17 cellular contexts compared by ENCODE assay signal in the genomic region with DNA sequence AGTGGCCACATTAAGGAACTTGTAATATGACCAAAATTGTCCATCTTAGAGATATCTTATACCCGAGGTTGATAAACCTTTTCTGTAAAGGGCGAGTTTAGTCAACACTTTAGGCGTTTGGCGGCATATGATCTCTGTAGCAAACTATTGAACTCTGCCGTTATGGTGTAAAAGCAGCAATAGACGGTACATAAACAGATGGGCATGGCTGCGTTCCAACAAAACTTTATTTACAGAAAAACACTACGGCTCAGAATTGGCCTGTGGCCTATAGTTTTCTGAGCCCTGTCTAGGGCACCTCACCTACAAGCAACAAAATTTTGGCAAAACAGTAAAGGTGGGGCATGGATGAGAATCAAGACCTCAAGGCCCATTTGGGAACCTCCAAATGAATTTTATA.
DNase-seq lines count a peak whose midpoint lies in the region; ATAC-seq and TF ChIP-seq lines count a peak whose summit lies in the region.
"Had no signal": no experiment of that assay in that cellular context is flagged by ENCODE, and none has a peak within 500 bp of the region (broad histone marks: within the 10 kb centered on the region; RNA-seq: fewer than 3 reads in every experiment).

No MANE protein-coding gene starts in this region.

- peak; percentile 63 for ATAC-seq in mucosa of descending colon

- no peaks in the 10 kb centered on the region for H3K4me1 ChIP-seq in mucosa of descending colon (ENCODE audit: low read depth)

- H3K36me3 ChIP-seq in mucosa of descending colon (ENCODE audit: low read depth) = no peaks in the 10 kb centered on the region

- H3K4me3 ChIP-seq in mucosa of descending colon = no peak overlapping the region
- H3K4me3 ChIP-seq: PC-9 had no signal

- intact Hi-C loops in mucosa of descending colon (cut with DNase I, micrococcal nuclease) = no loop called here

- H3K9me3 ChIP-seq in mucosa of descending colon = no peaks in the 10 kb centered on the region

- no peak for TF ChIP-seq CTCF in mucosa of descending colon (IDR thresholded peaks at IDR 0.05)

- DNase-seq in DMS 273 (lab: John Stamatoyannopoulos, UW; ENCODE audit: unreplicated experiment) (peak; percentile 64), DMS 273 treated with DMSO at 0.1 percent for 48 hours (lab: John Stamatoyannopoulos, UW) (no peak), NCI-H1694 treated with DMSO at 0.1 percent for 48 hours (lab: John Stamatoyannopoulos, UW) (peak; percentile 78), dermis blood vessel endothelial cell (peak; percentile 51), mucosa of descending colon (peak in 1 of 3 donors; percentile 82), D341Med (ENCODE audit: low spot score) (no peak), OCI-M2 (lab: John Stamatoyannopoulos, UW; ENCODE audit: unreplicated experiment) (no peak), NCI-H187 treated with DMSO at 0.1 percent for 48 hours (lab: John Stamatoyannopoulos, UW) (no peak)
- DNase-seq: CD4-positive, CD25-positive, alpha-beta regulatory T cell; DMS79; H9; Karpas-422; MM.1S; NCI-H1417; NCI-H2029 treated with DMSO at 0.1 percent for 48 hours; NCI-H2227 treated with DMSO at 0.1 percent for 48 hours; PC-9 had no signal

Comparison
In these comparisons a context has a peak if more than half of its experiments do, and no peak if none do; other contexts are left out.
1. DNase-seq: peak in DMS 273 (single experiment), NCI-H1694 treated with DMSO at 0.1 percent for 48 hours (single experiment) and dermis blood vessel endothelial cell (single experiment); none in DMS 273 treated with DMSO at 0.1 percent for 48 hours (single experiment), D341Med (single experiment), OCI-M2 (single experiment) and NCI-H187 treated with DMSO at 0.1 percent for 48 hours (single experiment).